Comparison of ENCODE assay signal across 9 cellular contexts in the genomic region with DNA sequence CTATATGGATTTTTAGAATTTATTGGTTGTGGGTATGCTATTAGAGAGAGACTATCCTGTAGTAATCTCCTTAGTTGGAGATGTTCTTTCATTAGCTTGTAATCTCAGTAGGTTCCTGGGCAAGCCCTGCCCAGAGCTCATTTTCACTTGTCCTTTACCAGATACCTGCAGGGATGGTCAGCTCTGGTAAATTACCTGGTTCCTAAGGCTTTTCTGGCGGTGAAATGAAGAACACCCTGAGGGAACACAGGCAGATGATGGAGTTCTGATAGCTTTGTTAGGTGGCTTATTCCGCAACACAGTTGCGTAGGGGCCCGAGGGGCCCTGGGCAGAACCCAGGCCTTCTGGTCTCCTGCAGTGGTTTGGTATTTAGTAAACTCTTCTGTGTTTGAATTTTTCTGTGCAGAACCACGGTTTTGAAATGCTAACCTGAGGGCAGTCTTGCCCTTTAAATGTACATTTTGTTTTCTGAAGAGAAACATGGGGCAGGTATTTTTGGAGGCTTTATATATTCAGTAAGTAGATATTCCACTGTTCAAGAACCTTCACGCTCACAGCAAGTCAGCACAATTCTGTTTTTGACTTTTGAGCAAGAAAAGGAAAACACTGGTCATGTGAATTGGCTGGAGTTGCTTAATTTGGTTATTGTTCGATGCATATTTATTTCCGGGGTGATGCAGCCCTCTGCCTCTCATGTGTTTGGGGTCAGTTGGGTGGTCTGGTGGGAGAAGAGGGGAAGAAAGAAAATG. TPM values are rescaled to one million over a fixed set of nuclear protein-coding genes. Genes with fewer than 3 reads are reported as not detected.
DNase-seq lines count a peak whose midpoint lies in the region; ATAC-seq and TF ChIP-seq lines count a peak whose summit lies in the region.
"Had no signal": no experiment of that assay in that cellular context is flagged by ENCODE, and none has a peak within 500 bp of the region (broad histone marks: within the 10 kb centered on the region; RNA-seq: fewer than 3 reads in every experiment).

No MANE protein-coding gene starts in this region.

- peaks cover 10 to 19% (median 15%) of the 10 kb centered on the region in 3 donors for H3K4me1 Mint-ChIP-seq in CD8-positive, alpha-beta memory T cell
- H3K4me1 Mint-ChIP-seq in natural killer cell = peaks cover 13 to 14% of the 10 kb centered on the region in 2 donors

- H3K27me3 Mint-ChIP-seq in CD8-positive, alpha-beta memory T cell = peaks cover 2 to 5% of the 10 kb centered on the region in 2 donors
- H3K27me3 Mint-ChIP-seq in natural killer cell (ENCODE audit: low read depth in 2 of 2) = no peaks in the 10 kb centered on the region

- DNase-seq in CD8-positive, alpha-beta memory T cell = no peak
- DNase-seq in natural killer cell = no peak
- DNase-seq in stimulated activated CD8-positive, alpha-beta memory T cell treated with anti-CD3 and anti-CD28 coated beads, Interleukin-4, amount 100 ng/mL, for 48 hours = no peak
- DNase-seq in GM20000 (ENCODE audit: low spot score) = no peak
- DNase-seq: activated effector memory CD4-positive, alpha-beta T cell treated with Interleukin-2 at 50 U/mL for 16 hours had no signal

- TF ChIP-seq CTCF in natural killer cell (IDR thresholded peaks at IDR 0.05) (no peak), GM20000 (IDR thresholded peaks at IDR 0.05; ENCODE audit: extremely low read depth, missing control alignments) (no peak)

- peak overlapping the region in 4 of 8 donors; percentile 28 to 75 (median 49) for H3K27ac Mint-ChIP-seq in CD8-positive, alpha-beta memory T cell
- peak overlapping the region; percentile 34 to 37 for H3K27ac Mint-ChIP-seq in natural killer cell

- H3K27ac ChIP-seq in CD8-positive, alpha-beta memory T cell (ENCODE audit: low read depth, low read length) = no peak overlapping the region
- peak overlapping the region; percentile 65 for H3K27ac ChIP-seq in cingulate gyrus (ENCODE audit: low read depth, low read length)

- H3K4me1 ChIP-seq in CD8-positive, alpha-beta memory T cell (ENCODE audit: insufficient read depth, low read length) = peaks cover 10% of the 10 kb centered on the region

- peak; percentile 16 for ATAC-seq in HG03095 (IDR thresholded peaks at IDR 0.05; ENCODE audit: unreplicated experiment)
- peak in 1 of 3 donors; percentile 26 for ATAC-seq in natural killer cell
- no peak for ATAC-seq in GM21515 (IDR thresholded peaks at IDR 0.05; ENCODE audit: unreplicated experiment)
- no peak for ATAC-seq in HG02610 (IDR thresholded peaks at IDR 0.05; ENCODE audit: unreplicated experiment)

- POLR2A ChIA-PET in CD8-positive, alpha-beta memory T cell (lab: Charles Lee) = no interaction called here

- no peaks in the 10 kb centered on the region for H3K36me3 Mint-ChIP-seq in CD8-positive, alpha-beta memory T cell
- H3K36me3 Mint-ChIP-seq in natural killer cell = no peaks in the 10 kb centered on the region

- no peak overlapping the region for H3K4me3 ChIP-seq in CD8-positive, alpha-beta memory T cell (ENCODE audit: low read length)

- CTCF ChIA-PET in CD8-positive, alpha-beta memory T cell (lab: Charles Lee) = no interaction called here

- intact Hi-C loops in natural killer cell (cut with micrococcal nuclease) = no loop called here

- H3K9me3 Mint-ChIP-seq in CD8-positive, alpha-beta memory T cell = no peaks in the 10 kb centered on the region
- H3K9me3 Mint-ChIP-seq in natural killer cell = no peaks in the 10 kb centered on the region

- H3K36me3 ChIP-seq in CD8-positive, alpha-beta memory T cell (ENCODE audit: insufficient read depth, low read length) = no peaks in the 10 kb centered on the region

- no peaks in the 10 kb centered on the region for H3K27me3 ChIP-seq in CD8-positive, alpha-beta memory T cell (ENCODE audit: insufficient read depth, low read length, poor library complexity, severe bottlenecking)

- H3K9me3 ChIP-seq in CD8-positive, alpha-beta memory T cell (ENCODE audit: low read length) = no peaks in the 10 kb centered on the region

- peak overlapping the region in 4 of 7 donors; percentile 2 to 37 (median 25) for H3K4me3 Mint-ChIP-seq in CD8-positive, alpha-beta memory T cell
- H3K4me3 Mint-ChIP-seq in natural killer cell = peak overlapping the region; percentile 19

RNA-seq across cellular contexts. Expression of gene ZNF532, which starts 22.4 kb away (rescaled TPM):
- total RNA-seq in CD8-positive, alpha-beta memory T cell = 1 to 10 TPM; 6.1 to 6.3 TPM
- 0.70 TPM for polyA plus RNA-seq in CD8-positive, alpha-beta memory T cell
- total RNA-seq in natural killer cell = 10 to 100 TPM in 1 of 3 donors, 1 to 10 TPM in 2; 4.8 to 28.5 (median 6.1) TPM
